13 cellular contexts compared by ENCODE assay signal in the genomic region with DNA sequence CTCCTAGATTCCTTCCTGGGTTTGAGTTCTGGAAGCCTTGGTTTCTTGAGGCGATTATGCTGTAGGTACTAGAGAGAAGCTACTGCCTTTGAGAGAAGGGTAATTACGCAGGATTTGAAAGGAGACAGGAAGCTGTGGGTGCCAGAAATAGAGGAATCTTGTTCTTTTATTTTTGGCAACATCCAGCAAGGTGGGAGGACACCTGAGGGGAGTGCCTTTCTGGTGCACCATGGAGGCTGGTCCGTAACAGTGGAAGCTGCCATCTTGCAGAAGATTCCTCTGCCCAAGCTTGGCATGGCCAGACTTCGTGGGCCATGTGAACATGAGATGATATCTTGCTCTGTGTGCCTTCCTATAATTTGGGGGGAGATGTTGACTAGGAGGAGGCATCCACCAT.
DNase-seq lines count a peak whose midpoint lies in the region; ATAC-seq and TF ChIP-seq lines count a peak whose summit lies in the region.
"Had no signal": no experiment of that assay in that cellular context is flagged by ENCODE, and none has a peak within 500 bp of the region (broad histone marks: within the 10 kb centered on the region; RNA-seq: fewer than 3 reads in every experiment).

No MANE protein-coding gene starts in this region.

- in situ Hi-C loops in G401 (cut with HindIII; ENCODE audit: low sequenced_read_pairs) = no loop called here

- peak overlapping the region; percentile 64 for H3K4me3 Mint-ChIP-seq in stimulated activated naive CD8-positive, alpha-beta T cell treated with anti-CD3 and anti-CD28 coated beads, Interleukin-15, Interleukin-2, amounts not matched to agents 100 ng/mL and 50 ng/mL, for 24 hours
- H3K4me3 Mint-ChIP-seq in activated CD8-positive, alpha-beta T cell treated with anti-CD3 and anti-CD28 coated beads, Interleukin-2, amount 10 ng/mL, durations not matched to agents 7 days and 5 days = peak overlapping the region; percentile 59
- no peak overlapping the region for H3K4me3 Mint-ChIP-seq in mesothelial cell of epicardium
- H3K4me3 Mint-ChIP-seq: GM23338 had no signal

- no peaks in the 10 kb centered on the region for H3K27me3 Mint-ChIP-seq in stimulated activated naive CD8-positive, alpha-beta T cell treated with anti-CD3 and anti-CD28 coated beads, Interleukin-15, Interleukin-2, amounts not matched to agents 100 ng/mL and 50 ng/mL, for 24 hours
- H3K27me3 Mint-ChIP-seq in activated CD8-positive, alpha-beta T cell treated with anti-CD3 and anti-CD28 coated beads, Interleukin-2, amount 10 ng/mL, durations not matched to agents 7 days and 5 days (ENCODE audit: low read depth) = no peaks in the 10 kb centered on the region
- H3K27me3 Mint-ChIP-seq in mesothelial cell of epicardium (ENCODE audit: low read depth) = no peaks in the 10 kb centered on the region

- no peak for DNase-seq in stimulated activated naive CD8-positive, alpha-beta T cell treated with anti-CD3 and anti-CD28 coated beads, Interleukin-15, Interleukin-2, amounts not matched to agents 100 U/mL and 50 U/mL, for 24 hours
- DNase-seq in activated CD8-positive, alpha-beta T cell treated with anti-CD3 and anti-CD28 coated beads, Interleukin-2, amount 10 ng/mL, durations not matched to agents 7 days and 5 days = no peak
- DNase-seq in mesothelial cell of epicardium (ENCODE audit: low spot score in 2 of 2, unreplicated experiment in 2 of 2) = no peak
- DNase-seq in NCI-H526 treated with DMSO at 0.1 percent for 48 hours (lab: John Stamatoyannopoulos, UW) = no peak
- DNase-seq in G401 (ENCODE audit: low spot score) = no peak
- no peak for DNase-seq in activated effector memory CD4-positive, alpha-beta T cell treated with Interleukin-2 at 50 U/mL for 16 hours
- DNase-seq: activated CD8-positive, alpha-beta memory T cell treated with anti-CD3 and anti-CD28 coated beads, Interleukin-2, amount 50 U/mL, for 4 hours; NCI-H1694 treated with DMSO at 0.1 percent for 48 hours; sigmoid colon had no signal

- POLR2A ChIA-PET in activated CD8-positive, alpha-beta T cell treated with anti-CD3 and anti-CD28 coated beads, Interleukin-2, amount 10 ng/mL, durations not matched to agents 7 days and 5 days (lab: Charles Lee) = interaction anchor here (1.0 to 2.4 kb wide), 8 partner anchors 10 to 98 kb away, joined by 3 to 10 read pairs (median 4); a partner anchor contains a TSS

- CTCF ChIA-PET in activated CD8-positive, alpha-beta T cell treated with anti-CD3 and anti-CD28 coated beads, Interleukin-2, amount 10 ng/mL, durations not matched to agents 7 days and 5 days (lab: Charles Lee) = interaction anchor here (0.7 to 2.5 kb wide), 8 partner anchors 9 to 109 kb away, joined by 3 to 22 read pairs (median 6); a partner anchor contains a TSS

- H3K36me3 Mint-ChIP-seq in stimulated activated naive CD8-positive, alpha-beta T cell treated with anti-CD3 and anti-CD28 coated beads, Interleukin-15, Interleukin-2, amounts not matched to agents 100 ng/mL and 50 ng/mL, for 24 hours (ENCODE audit: low read depth) = no peaks in the 10 kb centered on the region
- H3K36me3 Mint-ChIP-seq in activated CD8-positive, alpha-beta T cell treated with anti-CD3 and anti-CD28 coated beads, Interleukin-2, amount 10 ng/mL, durations not matched to agents 7 days and 5 days (ENCODE audit: low read depth) = peaks cover 32% of the 10 kb centered on the region
- H3K36me3 Mint-ChIP-seq in mesothelial cell of epicardium = no peaks in the 10 kb centered on the region

- H3K27ac Mint-ChIP-seq in stimulated activated naive CD8-positive, alpha-beta T cell treated with anti-CD3 and anti-CD28 coated beads, Interleukin-15, Interleukin-2, amounts not matched to agents 100 ng/mL and 50 ng/mL, for 24 hours = peak overlapping the region; percentile 86
- H3K27ac Mint-ChIP-seq in activated CD8-positive, alpha-beta T cell treated with anti-CD3 and anti-CD28 coated beads, Interleukin-2, amount 10 ng/mL, durations not matched to agents 7 days and 5 days = peak overlapping the region; percentile 95
- peak overlapping the region; percentile 50 for H3K27ac Mint-ChIP-seq in mesothelial cell of epicardium

- no peak for ATAC-seq in stimulated activated naive CD8-positive, alpha-beta T cell treated with anti-CD3 and anti-CD28 coated beads, Interleukin-15, Interleukin-2, amounts not matched to agents 100 U/mL and 50 U/mL, for 24 hours
- ATAC-seq in activated CD8-positive, alpha-beta T cell treated with anti-CD3 and anti-CD28 coated beads, Interleukin-2, amount 10 ng/mL, durations not matched to agents 7 days and 5 days = no peak
- no peak for ATAC-seq in HG03460 (IDR thresholded peaks at IDR 0.05; ENCODE audit: unreplicated experiment)
- ATAC-seq: GM23338, HepG2 had no signal

- H3K4me1 Mint-ChIP-seq in stimulated activated naive CD8-positive, alpha-beta T cell treated with anti-CD3 and anti-CD28 coated beads, Interleukin-15, Interleukin-2, amounts not matched to agents 100 ng/mL and 50 ng/mL, for 24 hours (ENCODE audit: low read depth) = peaks cover 58% of the 10 kb centered on the region
- H3K4me1 Mint-ChIP-seq in activated CD8-positive, alpha-beta T cell treated with anti-CD3 and anti-CD28 coated beads, Interleukin-2, amount 10 ng/mL, durations not matched to agents 7 days and 5 days (ENCODE audit: low read depth) = peaks cover 56% of the 10 kb centered on the region
- peaks cover 43% of the 10 kb centered on the region for H3K4me1 Mint-ChIP-seq in mesothelial cell of epicardium

- no peak for TF ChIP-seq CTCF in mesothelial cell of epicardium (IDR thresholded peaks at IDR 0.05; ENCODE audit: unreplicated experiment)

- no peaks in the 10 kb centered on the region for H3K9me3 Mint-ChIP-seq in stimulated activated naive CD8-positive, alpha-beta T cell treated with anti-CD3 and anti-CD28 coated beads, Interleukin-15, Interleukin-2, amounts not matched to agents 100 ng/mL and 50 ng/mL, for 24 hours
- H3K9me3 Mint-ChIP-seq in activated CD8-positive, alpha-beta T cell treated with anti-CD3 and anti-CD28 coated beads, Interleukin-2, amount 10 ng/mL, durations not matched to agents 7 days and 5 days (ENCODE audit: insufficient read depth) = peaks cover 16% of the 10 kb centered on the region
- H3K9me3 Mint-ChIP-seq in mesothelial cell of epicardium = no peaks in the 10 kb centered on the region
- H3K9me3 Mint-ChIP-seq: GM23338 had no signal
